25 cellular contexts compared by ENCODE assay signal in the genomic region with DNA sequence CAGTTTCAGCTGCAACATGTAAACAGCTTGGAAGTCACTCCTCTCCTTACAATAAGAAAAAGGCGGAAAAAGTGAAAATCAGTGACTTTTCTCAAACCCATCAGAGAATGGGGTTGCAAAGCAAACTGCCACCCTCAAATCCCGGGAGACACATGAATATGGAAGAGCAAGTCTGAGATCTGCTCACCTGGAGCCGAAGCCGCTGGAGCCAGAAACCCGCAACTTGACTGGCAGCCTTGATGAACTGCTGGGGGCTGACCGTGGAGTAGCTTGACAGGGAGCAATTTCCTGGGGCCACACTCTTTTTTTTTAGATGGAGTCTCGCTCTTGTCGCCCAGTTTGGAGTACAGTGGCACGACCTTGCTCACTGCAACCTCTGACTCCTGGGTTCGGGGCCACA.
"Had no signal": no experiment of that assay in that cellular context is flagged by ENCODE, and none has a peak within 500 bp of the region (broad histone marks: within the 10 kb centered on the region; RNA-seq: fewer than 3 reads in every experiment).

No MANE protein-coding gene starts in this region.

- H3K36me3 Mint-ChIP-seq: activated naive CD4-positive, alpha-beta T cell treated with anti-CD3 and anti-CD28 coated beads, Interleukin-2, amount 10 ng/mL, durations not matched to agents 7 days and 5 days; T-cell had no signal

- H3K27me3 Mint-ChIP-seq: activated naive CD8-positive, alpha-beta T cell treated with anti-CD3 and anti-CD28 coated beads, Interleukin-2, amount 50 U/mL, for 24 hours had no signal

- H3K27ac Mint-ChIP-seq: activated naive CD4-positive, alpha-beta T cell treated with anti-CD3 and anti-CD28 coated beads, Interleukin-2, amount 10 ng/mL, durations not matched to agents 7 days and 5 days; activated naive CD8-positive, alpha-beta T cell treated with anti-CD3 and anti-CD28 coated beads, Interleukin-2, amount 50 U/mL, for 24 hours; dendritic cell treated with granulocyte-macrophage colony-stimulating factor and Interleukin-4, amounts not matched to agents 40 ng/mL and 50 ng/mL, for 4 days; memory B cell; T-cell; T-helper 2 cell treated with Interferon-gamma antibody and Interleukin-4, amounts not matched to agents 5 μg/mL and 100 μg/mL, for 36 hours had no signal

- H3K36me3 ChIP-seq: esophagus squamous epithelium, gastrocnemius medialis, right atrium auricular region, spleen, tibial nerve had no signal

- H3K9me3 ChIP-seq: esophagus squamous epithelium, gastrocnemius medialis, right atrium auricular region had no signal

- H3K9me3 Mint-ChIP-seq: activated naive CD4-positive, alpha-beta T cell treated with anti-CD3 and anti-CD28 coated beads, Interleukin-2, amount 10 ng/mL, durations not matched to agents 7 days and 5 days; activated naive CD8-positive, alpha-beta T cell treated with anti-CD3 and anti-CD28 coated beads, Interleukin-2, amount 50 U/mL, for 24 hours; dendritic cell treated with granulocyte-macrophage colony-stimulating factor and Interleukin-4, amounts not matched to agents 40 ng/mL and 50 ng/mL, for 4 days; neural crest cell; T-helper 2 cell treated with Interferon-gamma antibody and Interleukin-4, amounts not matched to agents 5 μg/mL and 100 μg/mL, for 36 hours had no signal

- H3K27me3 ChIP-seq: right atrium auricular region had no signal

- DNase-seq: activated CD4-positive, alpha-beta T cell treated with anti-CD3 and anti-CD28 coated beads for 48 hours; activated CD4-positive, alpha-beta T cell treated with anti-CD3 and anti-CD28 coated beads, Interleukin-2, amount 50 U/mL, for 48 hours; activated CD8-positive, alpha-beta memory T cell treated with anti-CD3 and anti-CD28 coated beads for 24 hours; activated gamma-delta T cell; activated naive CD4-positive, alpha-beta T cell treated with anti-CD3 and anti-CD28 coated beads, Interleukin-2, amount 10 ng/mL, durations not matched to agents 7 days and 5 days; activated naive CD8-positive, alpha-beta T cell treated with anti-CD3 and anti-CD28 coated beads, Interleukin-2, amount 50 U/mL, for 24 hours; amygdala; central memory CD4-positive, alpha-beta T cell; effector CD4-positive, alpha-beta T cell; esophagus squamous epithelium; gastrocnemius medialis; hippocampal formation; kidney; occipital lobe; spleen; stimulated activated naive CD4-positive, alpha-beta T cell had no signal

- H3K4me3 Mint-ChIP-seq: activated naive CD4-positive, alpha-beta T cell treated with anti-CD3 and anti-CD28 coated beads, Interleukin-2, amount 10 ng/mL, durations not matched to agents 7 days and 5 days; activated naive CD8-positive, alpha-beta T cell treated with anti-CD3 and anti-CD28 coated beads, Interleukin-2, amount 50 U/mL, for 24 hours; dendritic cell treated with granulocyte-macrophage colony-stimulating factor and Interleukin-4, amounts not matched to agents 40 ng/mL and 50 ng/mL, for 4 days; memory B cell; naive thymus-derived CD8-positive, alpha-beta T cell; neural crest cell; T-cell; T-helper 2 cell treated with Interferon-gamma antibody and Interleukin-4, amounts not matched to agents 5 μg/mL and 100 μg/mL, for 36 hours had no signal

- H3K4me1 Mint-ChIP-seq: activated naive CD4-positive, alpha-beta T cell treated with anti-CD3 and anti-CD28 coated beads, Interleukin-2, amount 10 ng/mL, durations not matched to agents 7 days and 5 days; activated naive CD8-positive, alpha-beta T cell treated with anti-CD3 and anti-CD28 coated beads, Interleukin-2, amount 50 U/mL, for 24 hours had no signal

- H3K4me3 ChIP-seq: esophagus squamous epithelium, gastrocnemius medialis, right atrium auricular region, spleen, tibial nerve had no signal

- ATAC-seq: activated naive CD8-positive, alpha-beta T cell treated with anti-CD3 and anti-CD28 coated beads, Interleukin-2, amount 50 U/mL, for 24 hours; gastrocnemius medialis; naive thymus-derived CD8-positive, alpha-beta T cell; T-cell had no signal

- H3K4me1 ChIP-seq: gastrocnemius medialis, tibial nerve had no signal

- H3K27ac ChIP-seq: epithelial cell of prostate, esophagus squamous epithelium, gastrocnemius medialis, right atrium auricular region, spleen, tibial nerve had no signal
